Comparison of ENCODE assay signal across 1 cellular context in the genomic region with DNA sequence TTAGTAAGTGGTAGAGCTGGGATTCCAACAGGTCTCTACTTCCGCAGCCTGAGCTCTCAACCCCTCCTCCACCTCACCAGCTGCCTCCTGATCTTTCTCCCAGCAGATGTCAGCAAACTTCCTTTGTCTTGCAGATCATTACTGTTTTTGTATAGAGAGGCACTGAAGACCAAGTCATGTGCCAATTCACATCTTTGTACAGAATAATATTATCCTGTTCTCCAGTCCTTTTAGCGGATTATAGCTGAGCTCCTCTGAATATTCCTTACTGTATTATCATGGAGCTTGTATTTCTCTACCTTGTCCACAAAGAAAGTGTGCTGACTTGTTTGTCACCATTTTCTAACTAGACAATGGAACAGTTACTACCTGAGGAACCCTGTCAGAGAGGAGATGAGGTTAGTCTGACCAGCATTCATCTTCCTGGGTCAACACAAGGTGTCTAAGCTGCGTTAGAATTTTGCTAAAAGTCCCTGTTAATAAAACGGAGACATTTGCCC.
TF ChIP-seq lines count a peak whose summit lies in the region.

No MANE protein-coding gene starts in this region.

TF ChIP-seq in GM23338, 12 proteins besides CTCF, POLR2A, EP300 and RAD21 (continued from another document):
- TF ChIP-seq EZH2 (IDR thresholded peaks at IDR 0.05; ENCODE audit: low read depth, unreplicated experiment) (no peak), JUNB (IDR thresholded peaks at IDR 0.05; ENCODE audit: unreplicated experiment) (no peak), NANOG (IDR thresholded peaks at IDR 0.05; ENCODE audit: borderline replicate concordance) (peak; percentile 80; the same call in 1 of the 2 replicates), ZNF331 (CRISPR knock-in tag; IDR thresholded peaks at IDR 0.05; ENCODE audit: low read depth) (no peak), ZNF114 (CRISPR knock-in tag; IDR thresholded peaks at IDR 0.05) (no peak), POLR2AphosphoS5 (IDR thresholded peaks at IDR 0.05; ENCODE audit: low read depth) (peak; percentile 39; the same call in 1 of the 2 replicates)
- TF ChIP-seq, protein P1, sequence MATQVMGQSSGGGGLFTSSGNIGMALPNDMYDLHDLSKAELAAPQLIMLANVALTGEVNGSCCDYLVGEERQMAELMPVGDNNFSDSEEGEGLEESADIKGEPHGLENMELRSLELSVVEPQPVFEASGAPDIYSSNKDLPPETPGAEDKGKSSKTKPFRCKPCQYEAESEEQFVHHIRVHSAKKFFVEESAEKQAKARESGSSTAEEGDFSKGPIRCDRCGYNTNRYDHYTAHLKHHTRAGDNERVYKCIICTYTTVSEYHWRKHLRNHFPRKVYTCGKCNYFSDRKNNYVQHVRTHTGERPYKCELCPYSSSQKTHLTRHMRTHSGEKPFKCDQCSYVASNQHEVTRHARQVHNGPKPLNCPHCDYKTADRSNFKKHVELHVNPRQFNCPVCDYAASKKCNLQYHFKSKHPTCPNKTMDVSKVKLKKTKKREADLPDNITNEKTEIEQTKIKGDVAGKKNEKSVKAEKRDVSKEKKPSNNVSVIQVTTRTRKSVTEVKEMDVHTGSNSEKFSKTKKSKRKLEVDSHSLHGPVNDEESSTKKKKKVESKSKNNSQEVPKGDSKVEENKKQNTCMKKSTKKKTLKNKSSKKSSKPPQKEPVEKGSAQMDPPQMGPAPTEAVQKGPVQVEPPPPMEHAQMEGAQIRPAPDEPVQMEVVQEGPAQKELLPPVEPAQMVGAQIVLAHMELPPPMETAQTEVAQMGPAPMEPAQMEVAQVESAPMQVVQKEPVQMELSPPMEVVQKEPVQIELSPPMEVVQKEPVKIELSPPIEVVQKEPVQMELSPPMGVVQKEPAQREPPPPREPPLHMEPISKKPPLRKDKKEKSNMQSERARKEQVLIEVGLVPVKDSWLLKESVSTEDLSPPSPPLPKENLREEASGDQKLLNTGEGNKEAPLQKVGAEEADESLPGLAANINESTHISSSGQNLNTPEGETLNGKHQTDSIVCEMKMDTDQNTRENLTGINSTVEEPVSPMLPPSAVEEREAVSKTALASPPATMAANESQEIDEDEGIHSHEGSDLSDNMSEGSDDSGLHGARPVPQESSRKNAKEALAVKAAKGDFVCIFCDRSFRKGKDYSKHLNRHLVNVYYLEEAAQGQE (IDR thresholded peaks at IDR 0.05; ENCODE audit: unreplicated experiment) = no peak
- TF ChIP-seq, protein P2, sequence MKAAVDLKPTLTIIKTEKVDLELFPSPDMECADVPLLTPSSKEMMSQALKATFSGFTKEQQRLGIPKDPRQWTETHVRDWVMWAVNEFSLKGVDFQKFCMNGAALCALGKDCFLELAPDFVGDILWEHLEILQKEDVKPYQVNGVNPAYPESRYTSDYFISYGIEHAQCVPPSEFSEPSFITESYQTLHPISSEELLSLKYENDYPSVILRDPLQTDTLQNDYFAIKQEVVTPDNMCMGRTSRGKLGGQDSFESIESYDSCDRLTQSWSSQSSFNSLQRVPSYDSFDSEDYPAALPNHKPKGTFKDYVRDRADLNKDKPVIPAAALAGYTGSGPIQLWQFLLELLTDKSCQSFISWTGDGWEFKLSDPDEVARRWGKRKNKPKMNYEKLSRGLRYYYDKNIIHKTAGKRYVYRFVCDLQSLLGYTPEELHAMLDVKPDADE (IDR thresholded peaks at IDR 0.05) = no peak
